In the genomic region with DNA sequence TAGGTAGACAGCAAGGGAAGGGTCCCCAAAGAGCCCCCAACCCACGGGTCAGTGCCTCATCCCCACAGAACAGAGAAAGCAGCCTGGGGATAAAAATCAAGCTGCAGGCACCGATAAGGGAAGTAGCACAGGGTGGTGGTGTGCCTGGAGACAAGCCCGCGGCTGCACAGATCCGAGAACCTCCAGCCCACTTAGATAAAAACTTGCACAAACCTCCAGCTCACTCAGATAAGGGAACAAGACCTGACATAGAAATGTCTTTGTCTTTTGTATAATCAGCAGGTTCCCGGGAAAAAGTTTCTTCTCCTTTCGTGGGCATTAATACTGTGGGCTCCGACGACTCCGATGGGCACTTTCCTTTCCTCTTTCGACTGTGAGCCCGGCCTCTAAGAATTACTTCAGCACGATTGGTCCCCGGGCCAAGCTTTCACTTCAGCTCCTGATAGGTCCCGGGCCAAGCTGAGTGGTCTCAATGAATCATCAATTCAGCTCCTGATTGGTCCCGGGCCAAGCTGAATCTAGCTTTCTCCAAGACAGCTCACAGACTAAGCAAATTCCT, we compare ENCODE assay signal across 9 cellular contexts. TPM values are rescaled to one million over a fixed set of nuclear protein-coding genes. Genes with fewer than 3 reads are reported as not detected.
DNase-seq lines count a peak whose midpoint lies in the region; ATAC-seq and TF ChIP-seq lines count a peak whose summit lies in the region.
"Had no signal": no experiment of that assay in that cellular context is flagged by ENCODE, and none has a peak within 500 bp of the region (broad histone marks: within the 10 kb centered on the region; RNA-seq: fewer than 3 reads in every experiment).

No MANE protein-coding gene starts in this region.

- ATAC-seq in GM18519 (IDR thresholded peaks at IDR 0.05; ENCODE audit: low FRiP score, unreplicated experiment) = no peak

- DNase-seq in GM13976 (ENCODE audit: low spot score) = peak; percentile 46
- peak; percentile 25 for DNase-seq in activated naive CD8-positive, alpha-beta T cell treated with anti-CD3 and anti-CD28 coated beads for 36 hours
- peak; percentile 14 for DNase-seq in mucosa of gallbladder (ENCODE audit: low spot score)
- DNase-seq in NCI-H748 treated with DMSO at 0.1 percent for 48 hours (lab: John Stamatoyannopoulos, UW) = no peak
- DNase-seq in NCI-H774 (lab: John Stamatoyannopoulos, UW) = no peak
- no peak for DNase-seq in occipital lobe (lab: John Stamatoyannopoulos, UW)
- DNase-seq: NCI-H2081 had no signal

- H3K27ac Mint-ChIP-seq in IgD-negative memory B cell = peak overlapping the region in 1 of 3 donors; percentile 34
- H3K27ac Mint-ChIP-seq in activated naive CD8-positive, alpha-beta T cell treated with anti-CD3 and anti-CD28 coated beads for 36 hours = no peak overlapping the region

- no peak for TF ChIP-seq CTCF in GM13976 (IDR thresholded peaks at IDR 0.05; ENCODE audit: borderline replicate concordance, control extremely low read depth, extremely low read depth, insufficient read depth, missing control alignments)

- peaks cover 0 to 5% (median 0%) of the 10 kb centered on the region in 3 donors for H3K4me1 Mint-ChIP-seq in IgD-negative memory B cell
- no peaks in the 10 kb centered on the region for H3K4me1 Mint-ChIP-seq in activated naive CD8-positive, alpha-beta T cell treated with anti-CD3 and anti-CD28 coated beads for 36 hours

- H3K36me3 Mint-ChIP-seq in IgD-negative memory B cell = no peaks in the 10 kb centered on the region
- H3K36me3 Mint-ChIP-seq in activated naive CD8-positive, alpha-beta T cell treated with anti-CD3 and anti-CD28 coated beads for 36 hours = peaks cover 11% of the 10 kb centered on the region

- H3K9me3 Mint-ChIP-seq in IgD-negative memory B cell = no peaks in the 10 kb centered on the region
- no peaks in the 10 kb centered on the region for H3K9me3 Mint-ChIP-seq in activated naive CD8-positive, alpha-beta T cell treated with anti-CD3 and anti-CD28 coated beads for 36 hours

- in situ Hi-C loops in GM13976 (cut with MboI; ENCODE audit: low sequenced_read_pairs, unreplicated experiment) = loop anchor here (25.0 kb wide), 1 partner anchor 538 kb away; no protein-coding TSS in a partner anchor

- no peaks in the 10 kb centered on the region for H3K27me3 Mint-ChIP-seq in IgD-negative memory B cell
- H3K27me3 Mint-ChIP-seq in activated naive CD8-positive, alpha-beta T cell treated with anti-CD3 and anti-CD28 coated beads for 36 hours = no peaks in the 10 kb centered on the region

- H3K4me3 Mint-ChIP-seq in IgD-negative memory B cell = peak overlapping the region in 3 of 4 donors; percentile 72 to 91 (median 87)
- peak overlapping the region; percentile 70 for H3K4me3 Mint-ChIP-seq in activated naive CD8-positive, alpha-beta T cell treated with anti-CD3 and anti-CD28 coated beads for 36 hours

RNA-seq across cellular contexts. Expression of a gene that starts 32.4 kb away (rescaled TPM):
- 52.6 TPM for polyA plus RNA-seq in IgD-negative memory B cell
- total RNA-seq in activated naive CD8-positive, alpha-beta T cell treated with anti-CD3 and anti-CD28 coated beads for 36 hours = 10 to 100 TPM; 46.6 to 46.9 TPM
- total RNA-seq in mucosa of gallbladder (77.5 TPM), occipital lobe (37.9 TPM)

RNA-seq across cellular contexts. Expression of a gene that starts 43.4 kb away (rescaled TPM):
- 18.2 TPM for polyA plus RNA-seq in IgD-negative memory B cell
- 10 to 100 TPM; 22.1 to 23.1 TPM for total RNA-seq in activated naive CD8-positive, alpha-beta T cell treated with anti-CD3 and anti-CD28 coated beads for 36 hours
- total RNA-seq in mucosa of gallbladder (30.6 TPM), occipital lobe (19.5 TPM)

Comparison
In these comparisons a context has a peak if more than half of its experiments do, and no peak if none do; other contexts are left out.
1. DNase-seq: peak in GM13976 (single experiment), activated naive CD8-positive, alpha-beta T cell treated with anti-CD3 and anti-CD28 coated beads for 36 hours (single experiment) and mucosa of gallbladder (single experiment); none in NCI-H748 treated with DMSO at 0.1 percent for 48 hours (single experiment), NCI-H774 (single experiment) and occipital lobe (single experiment).